In the genomic region with DNA sequence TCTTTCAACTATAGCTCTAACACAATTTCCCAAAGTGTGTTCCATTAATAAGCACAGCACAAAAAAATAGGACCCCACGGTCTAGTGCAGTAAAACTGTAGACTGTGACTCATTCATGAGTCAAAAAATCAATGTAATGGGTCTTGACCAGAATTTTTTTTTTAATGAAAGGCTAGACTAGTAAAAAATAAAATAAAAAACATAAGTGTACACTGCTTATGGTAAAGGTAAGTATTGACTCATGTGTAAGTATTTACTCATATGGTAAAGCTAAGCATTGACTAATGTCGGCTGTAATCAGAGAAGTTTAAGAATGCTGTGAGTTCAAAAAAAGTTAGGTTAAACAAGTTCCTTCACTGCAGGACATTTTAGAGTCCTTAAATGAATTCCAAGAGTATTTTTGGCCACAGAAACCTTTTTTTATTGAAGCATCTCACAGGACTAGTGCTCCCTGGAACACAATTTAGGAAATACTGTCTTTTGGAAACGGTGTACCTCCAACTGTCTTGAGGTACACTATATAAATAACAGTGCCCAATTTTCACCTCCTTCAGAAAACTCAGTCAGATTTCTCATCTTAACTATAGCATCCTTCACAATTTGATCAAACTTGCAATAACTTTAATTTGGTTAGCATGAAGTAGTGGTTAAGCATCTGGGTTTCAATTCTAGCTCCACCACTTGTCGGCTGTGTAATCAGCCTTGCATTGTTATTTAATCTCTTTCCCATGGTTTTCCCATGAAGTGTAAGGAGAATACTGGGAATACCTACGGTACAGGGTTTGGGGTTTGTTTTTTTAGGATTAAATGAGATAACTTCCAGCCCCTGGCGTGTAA, we compare ENCODE assay signal across 8 cellular contexts. TPM values are rescaled to one million over a fixed set of nuclear protein-coding genes. Genes with fewer than 3 reads are reported as not detected.
A peak's percentile ranks its signal among the peaks of the same experiment; 100 is the strongest.
DNase-seq lines count a peak whose midpoint lies in the region; ATAC-seq and TF ChIP-seq lines count a peak whose summit lies in the region.

No MANE protein-coding gene starts in this region.

- H3K4me3 Mint-ChIP-seq in Calu3 (ENCODE audit: low read depth, unreplicated experiment) (peak overlapping the region; percentile 21), chondrocyte (ENCODE audit: unreplicated experiment) (no peak overlapping the region)

- DNase-seq in Calu3 (no peak), Panc1 (ENCODE audit: low read depth, low spot score) (no peak), left lung (no peak), cerebellum (ENCODE audit: low spot score) (no peak), chondrocyte (ENCODE audit: low spot score) (no peak), T1000 (lab: John Stamatoyannopoulos, UW) (no peak)
- DNase-seq in NK-92 treated with Interleukin-12 subunit alpha and Interleukin-12 subunit beta, amount 100 ng/mL, for 24 hours (lab: John Stamatoyannopoulos, UW) = no peak

- H3K36me3 Mint-ChIP-seq in Calu3 (ENCODE audit: insufficient read depth, unreplicated experiment) = no peaks in the 10 kb centered on the region
- H3K36me3 Mint-ChIP-seq in chondrocyte (ENCODE audit: low read depth) = no peaks in the 10 kb centered on the region

- intact Hi-C loops in Calu3 (cut with micrococcal nuclease; ENCODE audit: unreplicated experiment) = loop anchor here (2.0 kb wide), 2 partner anchors 206 to 470 kb away; no protein-coding TSS in a partner anchor
- intact Hi-C loops in Panc1 (cut with micrococcal nuclease; ENCODE audit: unreplicated experiment) = loop anchor here (2.0 to 5.0 kb wide), 3 partner anchors 45 to 470 kb away; no protein-coding TSS in a partner anchor
- intact Hi-C loops in left lung (cut with DNase I) = no loop called here

- in situ Hi-C loops in Panc1 (cut with HindIII; ENCODE audit: low pct_unique_long_range_greater_than_20kb, low sequenced_read_pairs) = no loop called here

- H3K4me1 Mint-ChIP-seq in Calu3 (ENCODE audit: low read depth, unreplicated experiment) (peaks cover 13% of the 10 kb centered on the region), chondrocyte (ENCODE audit: low read depth) (peaks cover 4% of the 10 kb centered on the region)

- no peaks in the 10 kb centered on the region for H3K27me3 Mint-ChIP-seq in Calu3 (ENCODE audit: unreplicated experiment)
- H3K27me3 Mint-ChIP-seq in chondrocyte (ENCODE audit: low read depth) = peaks cover 61% of the 10 kb centered on the region

- H3K27ac ChIP-seq in Panc1 (ENCODE audit: low read length) = no peak overlapping the region
- H3K27ac ChIP-seq in left lung = no peak overlapping the region

- H3K9me3 ChIP-seq in Panc1 (ENCODE audit: control insufficient read depth, insufficient read depth, low read depth, low read length) (no peaks in the 10 kb centered on the region), left lung (no peaks in the 10 kb centered on the region)

- H3K4me1 ChIP-seq in Panc1 (ENCODE audit: control insufficient read depth, insufficient read depth, low read length) = 0 out of 2 replicates have a peak, but pooled peaks cover 4% of the 10 kb centered on the region
- peaks cover 0 to 10% of the 10 kb centered on the region in 2 donors for H3K4me1 ChIP-seq in left lung

- H3K36me3 ChIP-seq in Panc1 (ENCODE audit: control insufficient read depth, insufficient read depth, low read length) (no peaks in the 10 kb centered on the region), left lung (no peaks in the 10 kb centered on the region)

- POLR2A ChIA-PET in Panc1 (lab: Charles Lee) = no interaction called here

- BruUV-seq in Calu3 (replicated peaks; lab: Mats Ljungman, UMichigan) = no TSS peak
- no TSS peak for BruUV-seq in Panc1 (replicated peaks; lab: Mats Ljungman, UMichigan)

- H3K27me3 ChIP-seq in Panc1 (ENCODE audit: control insufficient read depth, insufficient read depth, low read length) = peaks cover 6% of the 10 kb centered on the region; the same call in 1 of the 2 replicates
- H3K27me3 ChIP-seq in left lung = no peaks in the 10 kb centered on the region

- CTCF ChIA-PET in Calu3 (lab: Charles Lee) (interaction anchor here (0.6 to 1.3 kb wide), 7 partner anchors 17 to 469 kb away, joined by 3 to 5 read pairs (median 3); no protein-coding TSS in a partner anchor), Panc1 (lab: Charles Lee) (interaction anchor here (0.5 kb wide), 1 partner anchor 916 kb away, joined by 3 read pairs; no protein-coding TSS in a partner anchor)

- H3K27ac Mint-ChIP-seq in Calu3 (ENCODE audit: unreplicated experiment) (peak overlapping the region; percentile 10), chondrocyte (ENCODE audit: unreplicated experiment) (no peak overlapping the region)

- H3K9me3 Mint-ChIP-seq in Calu3 (ENCODE audit: low read depth, unreplicated experiment) (no peaks in the 10 kb centered on the region), chondrocyte (ENCODE audit: low read depth) (no peaks in the 10 kb centered on the region)

- peak overlapping the region in 1 of 2 experiments; percentile 8; a peak in 1 of 4 replicates for H3K4me3 ChIP-seq in Panc1 (ENCODE audit: low read depth in 2 of 2, low read length in 2 of 2)
- H3K4me3 ChIP-seq in left lung = no peak overlapping the region

- TF ChIP-seq CTCF in Calu3 (IDR thresholded peaks at IDR 0.05; ENCODE audit: unreplicated experiment) = no peak
- no peak for TF ChIP-seq CTCF in Panc1 (IDR thresholded peaks at IDR 0.05)
- no peak for TF ChIP-seq CTCF in left lung (IDR thresholded peaks at IDR 0.05)
- no peak for TF ChIP-seq CTCF in chondrocyte (IDR thresholded peaks at IDR 0.05)

- ATAC-seq in HG02571 (IDR thresholded peaks at IDR 0.05; ENCODE audit: unreplicated experiment) (peak; percentile 11), Panc1 (peak; percentile 77), left lung (peak; percentile 46)

RNA-seq across cellular contexts. Expression of a gene that starts 2.1 kb away (rescaled TPM):
- total RNA-seq in Calu3 (2022) (0.07 TPM in 1 of 2 replicates, not detected in the other), Panc1 (2021; ENCODE audit: unreplicated experiment) (not detected), left lung (under 1 TPM in 1 of 2 donors, not detected in 1; 0.18 TPM), cerebellum (0.36 TPM), chondrocyte (not detected in 3 replicates)
- polyA plus RNA-seq in Panc1 (2012; ENCODE audit: insufficient read length) = not detected

RNA-seq across cellular contexts. Expression of a gene that starts 37.4 kb away (rescaled TPM):
- 22.9 and 23.9 TPM in 2 replicates for total RNA-seq in Calu3 (2022)
- 0.87 TPM for total RNA-seq in Panc1 (2021; ENCODE audit: unreplicated experiment)
- 0.30 TPM for polyA plus RNA-seq in Panc1 (2012; ENCODE audit: insufficient read length)
- 10 to 100 TPM; 12.6 to 14.2 TPM for total RNA-seq in left lung
- 0.18 TPM for total RNA-seq in cerebellum
- not detected in 3 replicates for total RNA-seq in chondrocyte

Comparison
In these comparisons a context has a peak if more than half of its experiments do, and no peak if none do; other contexts are left out.
1. ATAC-seq: peak in every context shown above with its lines; median percentile 77 in Panc1; 46 in left lung; 11 in HG02571.
2. intact Hi-C loops: an anchor here in Calu3 (2.0 kb wide) and Panc1 (2.0 to 5.0 kb wide); none called in left lung.